ENCODE assay signal across 8 cellular contexts in the genomic region with DNA sequence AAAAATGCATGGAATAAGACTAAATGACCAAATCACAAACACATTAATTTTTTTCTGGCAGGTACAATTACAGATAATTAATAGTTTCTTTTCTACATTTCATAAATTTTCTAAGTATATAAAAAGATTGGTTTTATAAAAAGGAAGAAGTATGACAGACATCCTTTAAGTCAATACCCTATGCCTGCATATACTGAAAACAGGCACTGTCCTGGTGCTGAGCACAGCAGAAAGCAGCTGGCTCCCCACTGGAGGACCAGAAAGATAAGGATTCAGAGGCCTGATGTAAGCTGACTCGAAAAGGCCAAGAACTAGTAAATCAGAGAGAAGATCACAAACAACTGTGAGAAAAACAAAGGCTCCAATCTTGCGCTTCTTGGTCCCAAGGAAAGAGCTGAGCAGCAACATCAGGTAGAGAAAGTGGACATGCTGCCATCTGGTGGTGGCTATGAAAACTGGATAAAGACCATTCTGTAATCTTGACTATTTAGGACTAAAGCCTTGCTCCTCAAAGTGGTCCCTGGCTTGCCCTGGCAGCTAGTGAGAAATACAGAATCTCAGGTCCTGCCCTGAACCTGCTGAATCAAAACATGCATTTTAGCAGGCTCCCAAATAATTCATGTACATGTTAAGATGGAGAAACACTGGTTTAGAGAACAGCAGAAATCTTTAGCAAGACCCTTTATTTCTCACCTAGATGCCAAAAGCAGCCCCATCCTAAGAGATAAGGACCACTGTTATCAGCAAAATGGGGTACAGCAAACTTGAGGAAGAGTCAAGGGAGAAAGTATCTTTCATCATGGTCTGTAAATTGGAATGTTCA.
DNase-seq lines count a peak whose midpoint lies in the region; ATAC-seq, FAIRE-seq and TF ChIP-seq lines count a peak whose summit lies in the region.

No MANE protein-coding gene starts in this region.

- ATAC-seq in GM21447 (IDR thresholded peaks at IDR 0.05; ENCODE audit: unreplicated experiment) = peak; percentile 82
- ATAC-seq in activated T-helper 17 cell treated with anti-CD3 and anti-CD28 coated beads, Interleukin-2, amount 50 U/mL, for 72 hours (replicated peaks) = peak; percentile 87

- H2AFZ ChIP-seq in osteoblast (ENCODE audit: low read length) = no peak overlapping the region

- H3K4me3 Mint-ChIP-seq in activated T-helper 17 cell treated with anti-CD3 and anti-CD28 coated beads, Interleukin-2, amount 50 U/mL, for 72 hours = peak overlapping the region; percentile 5

- no peaks in the 10 kb centered on the region for H3K9me3 Mint-ChIP-seq in activated T-helper 17 cell treated with anti-CD3 and anti-CD28 coated beads, Interleukin-2, amount 50 U/mL, for 72 hours

- no peaks in the 10 kb centered on the region for H4K20me1 ChIP-seq in osteoblast (ENCODE audit: insufficient read depth, low read length)

- peaks cover 28% of the 10 kb centered on the region for H3K4me1 Mint-ChIP-seq in activated T-helper 17 cell treated with anti-CD3 and anti-CD28 coated beads, Interleukin-2, amount 50 U/mL, for 72 hours

- H3K27me3 ChIP-seq in Peyer's patch (no peaks in the 10 kb centered on the region), osteoblast (ENCODE audit: insufficient read depth, low read length) (no peaks in the 10 kb centered on the region)

- H3K36me3 ChIP-seq in Peyer's patch (peaks cover 0 to 25% (median 0%) of the 10 kb centered on the region in 3 donors), osteoblast (ENCODE audit: insufficient read depth, low read length) (no peaks in the 10 kb centered on the region)

- H3K27me3 Mint-ChIP-seq in activated T-helper 17 cell treated with anti-CD3 and anti-CD28 coated beads, Interleukin-2, amount 50 U/mL, for 72 hours = no peaks in the 10 kb centered on the region

- H3K4me1 ChIP-seq in Peyer's patch (no peaks in the 10 kb centered on the region), osteoblast (ENCODE audit: insufficient read depth, low read length) (no peaks in the 10 kb centered on the region)

- no peak overlapping the region for H3K27ac Mint-ChIP-seq in activated T-helper 17 cell treated with anti-CD3 and anti-CD28 coated beads, Interleukin-2, amount 50 U/mL, for 72 hours

- TF ChIP-seq POLR2A in Peyer's patch (IDR thresholded peaks at IDR 0.05) = no peak

- FAIRE-seq in HTR-8/SVneo (lab: Jason Lieb, UNC) = no peak

- DNase-seq in EL (peak; percentile 60), HTR-8/SVneo (ENCODE audit: insufficient read length, low spot score) (peak; percentile 48), Peyer's patch (peak in 2 of 3 donors; percentile 54 to 77), foreskin melanocyte (peak; percentile 48), osteoblast (ENCODE audit: insufficient read length, low spot score, missing footprints) (no peak), 8988T (no peak)

- no peaks in the 10 kb centered on the region for H3K79me2 ChIP-seq in osteoblast (ENCODE audit: insufficient read depth, low read length)

- no peak overlapping the region for H3K4me2 ChIP-seq in osteoblast (ENCODE audit: insufficient read depth, low read length)

- H3K4me3 ChIP-seq in Peyer's patch = no peak overlapping the region
- no peak overlapping the region for H3K4me3 ChIP-seq in osteoblast (ENCODE audit: insufficient read depth, low read length)

- no peak overlapping the region for H3K27ac ChIP-seq in Peyer's patch
- H3K27ac ChIP-seq in osteoblast (ENCODE audit: low read depth, low read length) = no peak overlapping the region

- TF ChIP-seq CTCF in Peyer's patch (IDR thresholded peaks at IDR 0.05) (peak; percentile 61 to 80 (median 78)), osteoblast (IDR thresholded peaks at IDR 0.05; ENCODE audit: extremely low read depth, low read depth, low read length) (peak; percentile 81)

- H3K36me3 Mint-ChIP-seq in activated T-helper 17 cell treated with anti-CD3 and anti-CD28 coated beads, Interleukin-2, amount 50 U/mL, for 72 hours (ENCODE audit: low read depth) = peaks cover 33% of the 10 kb centered on the region

- no peaks in the 10 kb centered on the region for H3K9me3 ChIP-seq in Peyer's patch
- no peaks in the 10 kb centered on the region for H3K9me3 ChIP-seq in osteoblast (ENCODE audit: low read depth, low read length)

Comparison
In these comparisons a context has a peak if more than half of its experiments do, and no peak if none do; other contexts are left out.
1. DNase-seq: peak in EL (single experiment), HTR-8/SVneo (single experiment), Peyer's patch (2 of 3) and foreskin melanocyte (single experiment); none in osteoblast (single experiment) and 8988T (single experiment).